16 cellular contexts compared by ENCODE assay signal in genomic region chr1:84330125-84330984, GRCh38. TPM values are rescaled to one million over a fixed set of nuclear protein-coding genes. Genes with fewer than 3 reads are reported as not detected.
DNase-seq lines count a peak whose midpoint lies in the region; ATAC-seq, FAIRE-seq and TF ChIP-seq lines count a peak whose summit lies in the region.
"Had no signal": no experiment of that assay in that cellular context is flagged by ENCODE, and none has a peak within 500 bp of the region (broad histone marks: within the 10 kb centered on the region; RNA-seq: fewer than 3 reads in every experiment).

No MANE protein-coding gene starts in this region.

- peak; percentile 55 for ATAC-seq in lung (ENCODE audit: insufficient read depth, low FRiP score)
- ATAC-seq: GM12878 had no signal

- peaks cover 0 to 3% of the 10 kb centered on the region in 2 donors for H3K36me3 ChIP-seq in lung (ENCODE audit: control insufficient read depth in 2 of 2, insufficient read depth in 2 of 2, low read length in 2 of 2)
- H3K36me3 ChIP-seq in WERI-Rb-1, result no peaks in the 10 kb centered on the region
- H3K36me3 ChIP-seq: BLaER1 treated with 17β-estradiol and CSF1 and Interleukin-3, amounts not matched to agents 10 nM and 100 nM had no signal

- 74 to 77% methylated on average over 2 of the region's 2 CpGs for WGBS in lung, 2 donors

- DNase-seq in DMS79 treated with DMSO at 0.1 percent for 48 hours (lab: John Stamatoyannopoulos, UW), result peak; percentile 78
- DNase-seq in choroid plexus epithelial cell (ENCODE audit: low read depth), result peak; percentile 12
- DNase-seq in lung (ENCODE audit: low spot score), result no peak
- no peak for DNase-seq in urothelium cell line (ENCODE audit: low spot score)
- no peak for DNase-seq in GM12892 (ENCODE audit: insufficient read length)
- no peak for DNase-seq in WERI-Rb-1
- no peak for DNase-seq in activated T-cell treated with anti-CD3 and anti-CD28 coated beads, Interleukin-2, amount 50 U/mL, for 48 hours
- DNase-seq: ACHN; CD4-positive, CD25-positive, alpha-beta regulatory T cell; DMS53; H9 had no signal

- H3K4me1 ChIP-seq in lung (ENCODE audit: control insufficient read depth in 2 of 2, insufficient read depth in 2 of 2, low read length in 2 of 2), result peaks cover 0 to 3% of the 10 kb centered on the region in 2 donors
- H3K4me1 ChIP-seq: BLaER1 treated with 17β-estradiol and CSF1 and Interleukin-3, amounts not matched to agents 10 nM and 100 nM had no signal

- H3K27me3 ChIP-seq in lung (ENCODE audit: control insufficient read depth, insufficient read depth), result no peaks in the 10 kb centered on the region
- no peaks in the 10 kb centered on the region for H3K27me3 ChIP-seq in WERI-Rb-1 (ENCODE audit: insufficient read depth, low read depth, severe bottlenecking)
- H3K27me3 ChIP-seq: BLaER1 treated with 17β-estradiol and CSF1 and Interleukin-3, amounts not matched to agents 10 nM and 100 nM had no signal

- H3K27ac ChIP-seq in lung (ENCODE audit: low read depth in 1 of 2, low read length in 1 of 2), result no peak overlapping the region
- H3K27ac ChIP-seq in WERI-Rb-1, result no peak overlapping the region
- H3K27ac ChIP-seq: BLaER1 treated with 17β-estradiol and CSF1 and Interleukin-3, amounts not matched to agents 10 nM and 100 nM had no signal

- TF ChIP-seq POLR2A in GM12892 (IDR thresholded peaks at IDR 0.05; ENCODE audit: low read depth, low read length), result no peak

- peak; percentile 5 for FAIRE-seq in urothelium cell line (lab: Jason Lieb, UNC)
- FAIRE-seq in GM12892 (lab: Jason Lieb, UNC), result no peak
- FAIRE-seq: GM12878 had no signal

- peaks cover 0 to 3% of the 10 kb centered on the region in 2 donors for H3K9me3 ChIP-seq in lung (ENCODE audit: control insufficient read depth in 2 of 2, insufficient read depth in 1 of 2, low read length in 1 of 2)
- no peaks in the 10 kb centered on the region for H3K9me3 ChIP-seq in WERI-Rb-1 (ENCODE audit: severe bottlenecking)

- H3K4me3 ChIP-seq in choroid plexus epithelial cell (ENCODE audit: low read depth, low read length), result no peak overlapping the region
- no peak overlapping the region for H3K4me3 ChIP-seq in lung
- H3K4me3 ChIP-seq in WERI-Rb-1 (ENCODE audit: low read depth, low read length), result no peak overlapping the region
- H3K4me3 ChIP-seq: BLaER1 treated with 17β-estradiol and CSF1 and Interleukin-3, amounts not matched to agents 10 nM and 100 nM; GM12878; GM23338 had no signal

- TF ChIP-seq CTCF in choroid plexus epithelial cell (conservative IDR thresholded peaks at IDR 0.05; ENCODE audit: low read depth, low read length) (no peak), lung (IDR thresholded peaks at IDR 0.05; ENCODE audit: control extremely low read depth, extremely low read depth) (no peak), WERI-Rb-1 (IDR thresholded peaks at IDR 0.05; ENCODE audit: low read depth, low read length) (no peak)

RNA-seq across cellular contexts. Expression of gene SAMD13, which starts 28.8 kb away (rescaled TPM):
- 1 to 10 TPM in 1 of 2 donors, under 1 TPM in 1; 0.89 to 3.4 TPM for total RNA-seq in lung
- polyA plus RNA-seq in lung, result under 1 TPM; 0.30 to 0.41 TPM
- polyA plus RNA-seq in GM12892 (2012; ENCODE audit: missing spikeins), result not detected
- total RNA-seq: CD4-positive, CD25-positive, alpha-beta regulatory T cell; G401 had no signal
- polyA plus RNA-seq: IgD-negative memory B cell had no signal

Comparison
In these comparisons a context has a peak if more than half of its experiments do, and no peak if none do; other contexts are left out.
1. DNase-seq: peak in DMS79 treated with DMSO at 0.1 percent for 48 hours (single experiment) and choroid plexus epithelial cell (single experiment); none in lung (single experiment), urothelium cell line (single experiment), GM12892 (single experiment), WERI-Rb-1 (single experiment) and activated T-cell treated with anti-CD3 and anti-CD28 coated beads, Interleukin-2, amount 50 U/mL, for 48 hours (0 of 2).